ENCODE assay signal across 8 cellular contexts in the genomic region with DNA sequence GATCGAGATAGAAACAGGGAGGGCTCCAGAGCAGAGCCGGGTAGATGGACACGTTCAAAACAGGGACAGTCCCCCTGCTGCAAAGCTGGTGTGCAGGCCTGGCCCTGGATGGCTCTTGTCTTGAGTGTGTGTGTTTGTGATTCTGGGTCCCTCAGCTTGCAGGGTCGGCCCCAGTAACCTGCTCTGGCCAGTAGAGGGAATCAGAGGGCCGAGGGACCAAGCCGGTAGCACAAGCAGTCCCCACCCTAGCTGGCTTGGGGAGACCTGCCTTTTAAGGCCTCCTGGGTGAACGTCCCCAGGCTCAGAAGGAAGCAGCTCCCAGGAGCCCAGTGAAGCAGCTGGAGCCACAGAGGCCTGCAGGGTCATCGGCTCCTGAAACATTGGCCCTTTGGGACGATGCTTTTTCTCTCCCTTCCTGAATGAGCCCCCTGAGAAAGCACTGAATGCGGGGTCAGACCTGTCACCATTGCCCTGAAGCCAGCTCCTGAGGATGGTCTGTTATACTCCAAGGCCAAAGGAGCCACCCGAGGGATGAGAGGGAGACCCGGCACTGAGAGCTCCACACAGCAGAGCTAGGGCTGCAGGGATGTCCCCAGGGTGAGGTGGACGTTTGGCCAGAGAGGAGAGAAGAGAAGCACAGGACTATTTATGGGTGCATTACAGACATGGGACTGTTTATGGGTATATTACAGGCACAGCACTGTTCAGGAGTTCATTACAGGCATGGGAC. TPM values are rescaled to one million over a fixed set of nuclear protein-coding genes. Genes with fewer than 3 reads are reported as not detected.
A peak's percentile ranks its signal among the peaks of the same experiment; 100 is the strongest.
DNase-seq lines count a peak whose midpoint lies in the region; ATAC-seq and TF ChIP-seq lines count a peak whose summit lies in the region.

No MANE protein-coding gene starts in this region.

- no peak for TF ChIP-seq POLR2A in thyroid gland (IDR thresholded peaks at IDR 0.05)

- H3K9me3 ChIP-seq in A673 (ENCODE audit: low read depth, low read length, poor library complexity, severe bottlenecking): no peaks in the 10 kb centered on the region
- no peaks in the 10 kb centered on the region for H3K9me3 ChIP-seq in NT2/D1 (ENCODE audit: insufficient read depth, low read length)
- H3K9me3 ChIP-seq in thyroid gland: no peaks in the 10 kb centered on the region

- CTCF ChIA-PET in A673 (lab: Charles Lee): no interaction called here

- TF ChIP-seq CTCF in A673 (conservative IDR thresholded peaks at IDR 0.05; ENCODE audit: low read depth, low read length) (peak; percentile 31; the same call in 1 of the 2 replicates), thyroid gland (IDR thresholded peaks at IDR 0.05) (peak in 5 of 6 experiments; percentile 17 to 79 (median 49))

- 31 to 66% methylated on average over 6 to 7 of the region's 13 CpGs for WGBS in thyroid gland, 2 donors

- H3K9ac ChIP-seq in NT2/D1 (ENCODE audit: insufficient read length, low read depth): peak overlapping the region; percentile 58

- intact Hi-C loops in A673 (cut with micrococcal nuclease; ENCODE audit: unreplicated experiment): no loop called here
- intact Hi-C loops in left colon (cut with DNase I, micrococcal nuclease): loop anchor here in 1 of 2 donors (10.0 kb wide), 2 partner anchors 307 to 347 kb away; no protein-coding TSS in a partner anchor
- intact Hi-C loops in thyroid gland (cut with DNase I): loop anchor here (5.0 to 10.0 kb wide), 3 partner anchors 54 to 317 kb away; partner anchors contain the start of gene PRLH

- H3K36me3 ChIP-seq in A673 (ENCODE audit: insufficient read depth, low read length, poor library complexity, severe bottlenecking): no peaks in the 10 kb centered on the region
- H3K36me3 ChIP-seq in NT2/D1 (ENCODE audit: insufficient read depth, insufficient read length, low read length): no peaks in the 10 kb centered on the region
- H3K36me3 ChIP-seq in thyroid gland: no peaks in the 10 kb centered on the region

- H3K27me3 ChIP-seq in A673 (replicated peaks; ENCODE audit: insufficient read depth, low read depth, low read length, poor library complexity) (peaks cover 9% of the 10 kb centered on the region), NT2/D1 (ENCODE audit: insufficient read depth, insufficient read length) (peaks cover 12% of the 10 kb centered on the region), thyroid gland (no peaks in the 10 kb centered on the region)

- POLR2A ChIA-PET in A673 (lab: Charles Lee; ENCODE audit: low non-redundant PET): no interaction called here

- ATAC-seq in left colon (peak; percentile 55), HG03432 (IDR thresholded peaks at IDR 0.05; ENCODE audit: unreplicated experiment) (no peak), GM19452 (IDR thresholded peaks at IDR 0.05; ENCODE audit: unreplicated experiment) (no peak)

- H3K27ac ChIP-seq in A673 (ENCODE audit: low read depth, low read length, poor library complexity, severe bottlenecking) (no peak overlapping the region), thyroid gland (no peak overlapping the region)

- H3K4me1 ChIP-seq in A673 (ENCODE audit: insufficient read depth, low read length, poor library complexity, severe bottlenecking) (peaks cover 6% of the 10 kb centered on the region), NT2/D1 (ENCODE audit: insufficient read depth, insufficient read length) (peaks cover 16% of the 10 kb centered on the region), thyroid gland (peaks cover 6 to 19% of the 10 kb centered on the region in 2 donors)

- H3K4me3 ChIP-seq in A673 (ENCODE audit: low read depth, low read length, poor library complexity, severe bottlenecking) (no peak overlapping the region), NT2/D1 (ENCODE audit: insufficient read length, low read depth) (no peak overlapping the region), thyroid gland (replicated peaks in 1 of 3) (no peak overlapping the region)

- BruUV-seq in A673 (replicated peaks; lab: Mats Ljungman, UMichigan): no TSS peak

- peak; percentile 29 for DNase-seq in A673 (ENCODE audit: low spot score)
- DNase-seq in GDM1 (lab: John Stamatoyannopoulos, UW): peak; percentile 51
- peak; percentile 46 for DNase-seq in NT2/D1 (ENCODE audit: low read depth, low spot score)
- DNase-seq in astrocyte of the hippocampus (ENCODE audit: low read depth, low spot score): peak; percentile 73
- DNase-seq in left colon: peak; percentile 59 to 62
- peak; percentile 43 to 66 for DNase-seq in thyroid gland

RNA-seq across cellular contexts. Expression of gene MLPH, which starts 15.4 kb away (rescaled TPM):
- 0.26 TPM in 1 of 2 replicates, not detected in the other for total RNA-seq in A673 (2021)
- total RNA-seq in left colon: 100 to 1,000 TPM; 117 to 139 TPM
- 100 to 1,000 TPM in 1 of 4 donors, 10 to 100 TPM in 3; 41.3 to 107 (median 58.6) TPM for total RNA-seq in thyroid gland

RNA-seq across cellular contexts. Expression of gene COL6A3, which starts 57.7 kb away (rescaled TPM):
- total RNA-seq in A673 (2021) (0.86 and 2.2 TPM in 2 replicates), left colon (10 to 100 TPM; 22.6 to 79.5 TPM), thyroid gland (100 to 1,000 TPM in 3 of 4 donors, 10 to 100 TPM in 1; 82.6 to 168 (median 146) TPM)

Comparison
In these comparisons a context has a peak if more than half of its experiments do, and no peak if none do; other contexts are left out.
1. RNA of gene MLPH, which starts 15.4 kb away (total RNA-seq): 117 to 139 TPM in left colon and 41.3 to 107 TPM in thyroid gland; 0.26 TPM in A673; every median in the first group is over 10 times any median in the second.
2. Peak in every context shown above with its lines, with median percentiles within 50 percentile points of each other: DNase-seq.